In genomic region chr6:130933712-130934200, GRCh38 we compare ENCODE assay signal across 1 cellular context.
A peak's percentile ranks its signal among the peaks of the same experiment; 100 is the strongest.
TF ChIP-seq lines count a peak whose summit lies in the region.

No MANE protein-coding gene starts in this region.

TF ChIP-seq in HepG2, 621 proteins besides CTCF, POLR2A, EP300 and RAD21 (continued from another document and continues in another):
- TF ChIP-seq HNF1A (IDR thresholded peaks at IDR 0.05; ENCODE audit: low read depth) (peak; percentile 75), HNF1A (CRISPR knock-in tag; IDR thresholded peaks at IDR 0.05; ENCODE audit: borderline replicate concordance) (peak; percentile 89; the same call in 1 of the 2 replicates), ZNF136 (CRISPR knock-in tag; IDR thresholded peaks at IDR 0.05; ENCODE audit: low read depth) (0 out of 2 replicates have a peak, but pooled peaks have one; percentile 52), DNMT3B (CRISPR knock-in tag; conservative IDR thresholded peaks at IDR 0.05) (peak; percentile 68; the same call in 1 of the 2 replicates), SP140L (CRISPR knock-in tag; IDR thresholded peaks at IDR 0.05; ENCODE audit: borderline replicate concordance) (peak; percentile 83; the same call in 1 of the 2 replicates), CREM (IDR thresholded peaks at IDR 0.05) (peak; percentile 84), CREM (CRISPR knock-in tag; IDR thresholded peaks at IDR 0.05) (no peak), KMT2A (CRISPR knock-in tag; IDR thresholded peaks at IDR 0.05) (peak; percentile 82), ATF5 (CRISPR knock-in tag; IDR thresholded peaks at IDR 0.05; ENCODE audit: low read depth) (peak; percentile 73; the same call in 1 of the 2 replicates), ZNF414 (CRISPR knock-in tag; IDR thresholded peaks at IDR 0.05) (no peak), ZNF496 (CRISPR knock-in tag; IDR thresholded peaks at IDR 0.05; ENCODE audit: insufficient replicate concordance) (no peak), ZNF619 (CRISPR knock-in tag; IDR thresholded peaks at IDR 0.05) (peak; percentile 87; the same call in 1 of the 2 replicates), SMAD1 (CRISPR knock-in tag; IDR thresholded peaks at IDR 0.05; ENCODE audit: borderline replicate concordance, low read depth) (no peak), JARID2 (CRISPR knock-in tag; IDR thresholded peaks at IDR 0.05; ENCODE audit: insufficient replicate concordance) (no peak), NFAT5 (CRISPR knock-in tag; IDR thresholded peaks at IDR 0.05) (0 out of 2 replicates have a peak, but pooled peaks have one; percentile 37), BCL3 (CRISPR knock-in tag; IDR thresholded peaks at IDR 0.05) (peak; percentile 54), U2AF2 (IDR thresholded peaks at IDR 0.05; ENCODE audit: low read depth, low read length) (no peak), ZNF296 (CRISPR knock-in tag; conservative IDR thresholded peaks at IDR 0.05) (no peak), DPF2 (CRISPR knock-in tag; IDR thresholded peaks at IDR 0.05; ENCODE audit: borderline replicate concordance, low read depth) (peak; percentile 97), ZFP90 (CRISPR knock-in tag; IDR thresholded peaks at IDR 0.05; ENCODE audit: borderline replicate concordance) (peak; percentile 92), ZBTB38 (CRISPR knock-in tag; IDR thresholded peaks at IDR 0.05) (0 out of 2 replicates have a peak, but pooled peaks have one; percentile 24), ZNF569 (CRISPR knock-in tag; IDR thresholded peaks at IDR 0.05; ENCODE audit: borderline replicate concordance) (no peak), ZNF331 (CRISPR knock-in tag; IDR thresholded peaks at IDR 0.05) (peak; percentile 85), ZBTB33 (CRISPR knock-in tag; IDR thresholded peaks at IDR 0.05) (peak; percentile 59), FOXA1 (IDR thresholded peaks at IDR 0.05) (peak; percentile 79), FOXA1 (CRISPR knock-in tag; IDR thresholded peaks at IDR 0.05) (peak; percentile 97), ZNF235 (CRISPR knock-in tag; IDR thresholded peaks at IDR 0.05; ENCODE audit: borderline replicate concordance) (no peak), RARA (CRISPR knock-in tag; IDR thresholded peaks at IDR 0.05) (peak; percentile 83), KDM3A (CRISPR knock-in tag; IDR thresholded peaks at IDR 0.05; ENCODE audit: low read depth) (0 out of 2 replicates have a peak, but pooled peaks have one; percentile 28), ZBED4 (CRISPR knock-in tag; IDR thresholded peaks at IDR 0.05; ENCODE audit: borderline replicate concordance) (peak; percentile 56; the same call in 1 of the 2 replicates), SYNCRIP (IDR thresholded peaks at IDR 0.05; ENCODE audit: insufficient read depth, low read depth, low read length) (no peak), NFIC (IDR thresholded peaks at IDR 0.05; ENCODE audit: low read length) (peak; percentile 92), GLMP (CRISPR knock-in tag; IDR thresholded peaks at IDR 0.05; ENCODE audit: borderline replicate concordance) (no peak), ZNF816 (CRISPR knock-in tag; IDR thresholded peaks at IDR 0.05; ENCODE audit: borderline replicate concordance) (peak; percentile 62; the same call in 1 of the 2 replicates), KAT2B (IDR thresholded peaks at IDR 0.05; ENCODE audit: borderline replicate concordance, low read depth, low read length) (no peak), ZMYM4 (CRISPR knock-in tag; IDR thresholded peaks at IDR 0.05) (peak; percentile 91), ZBTB37 (CRISPR knock-in tag; IDR thresholded peaks at IDR 0.05) (no peak)
